In genomic region chr5:96614110-96614691, GRCh38 we compare ENCODE assay signal across 1 cellular context.
A peak's percentile ranks its signal among the peaks of the same experiment; 100 is the strongest.
TF ChIP-seq lines count a peak whose summit lies in the region.

No MANE protein-coding gene starts in this region.

TF ChIP-seq in IMR-90, 13 proteins besides CTCF, POLR2A, EP300 and RAD21 (continued from another document):
- TF ChIP-seq USF2 (IDR thresholded peaks at IDR 0.05; ENCODE audit: low read depth, low read length), result no peak
- no peak for TF ChIP-seq ELK1 (IDR thresholded peaks at IDR 0.05; ENCODE audit: borderline replicate concordance, low read depth, low read length)
- no peak; the same call in 1 of the 2 replicates for TF ChIP-seq MAFK (IDR thresholded peaks at IDR 0.05; ENCODE audit: low read depth, low read length)
- TF ChIP-seq CHD1 (IDR thresholded peaks at IDR 0.05; ENCODE audit: low read depth, low read length), result no peak
- TF ChIP-seq SMC3 (IDR thresholded peaks at IDR 0.05; ENCODE audit: low read depth, low read length), result peak; percentile 93
- peak; percentile 88 for TF ChIP-seq CEBPB (IDR thresholded peaks at IDR 0.05; ENCODE audit: low read depth, low read length)
